1 cellular context compared by ENCODE assay signal in genomic region chr9:128870941-128871265, GRCh38. TPM values are rescaled to one million over a fixed set of nuclear protein-coding genes. Genes with fewer than 3 reads are reported as not detected.
"Had no signal": no experiment of that assay in that cellular context is flagged by ENCODE, and none has a peak within 500 bp of the region (broad histone marks: within the 10 kb centered on the region; RNA-seq: fewer than 3 reads in every experiment).

No MANE protein-coding gene starts in this region.

RNA-seq across cellular contexts. Expression of gene PHYHD1, which starts 49.9 kb away (rescaled TPM):
- total RNA-seq: H4 had no signal
